Comparison of ENCODE assay signal across 31 cellular contexts in genomic region chr13:35856721-35857346, GRCh38.
A peak's percentile ranks its signal among the peaks of the same experiment; 100 is the strongest.
DNase-seq lines count a peak whose midpoint lies in the region; ATAC-seq and TF ChIP-seq lines count a peak whose summit lies in the region.
"Had no signal": no experiment of that assay in that cellular context is flagged by ENCODE, and none has a peak within 500 bp of the region (broad histone marks: within the 10 kb centered on the region; RNA-seq: fewer than 3 reads in every experiment).

No MANE protein-coding gene starts in this region.

- peaks cover 26% of the 10 kb centered on the region for H3K79me2 ChIP-seq in GM23338 (replicated peaks; ENCODE audit: insufficient read depth)

- peak overlapping the region; percentile 97 for H3K27ac Mint-ChIP-seq in GM23338
- H3K27ac Mint-ChIP-seq: activated B cell treated with CpG ODN at 0.5 μM for 24 hours; activated CD8-positive, alpha-beta memory T cell treated with anti-CD3 and anti-CD28 coated beads, Interleukin-2, amount 10 ng/mL, durations not matched to agents 7 days and 5 days; B cell; CD8-positive, alpha-beta T cell; immature natural killer cell; memory B cell had no signal

- no peaks in the 10 kb centered on the region for H3K27me3 ChIP-seq in GM23338 (ENCODE audit: insufficient read depth)
- peaks cover 3% of the 10 kb centered on the region for H3K27me3 ChIP-seq in suprapubic skin
- H3K27me3 ChIP-seq: adrenal gland, tibial nerve had no signal

- peak overlapping the region; percentile 24; the same call in 1 of the 2 replicates for H3K4me3 ChIP-seq in GM23338
- H3K4me3 ChIP-seq in suprapubic skin: no peak overlapping the region
- H3K4me3 ChIP-seq: adrenal gland, prostate gland had no signal

- H3K27ac ChIP-seq in GM23338 (ENCODE audit: low read depth): peak overlapping the region; percentile 99
- peak overlapping the region; percentile 77 for H3K27ac ChIP-seq in suprapubic skin
- H3K27ac ChIP-seq: KMS-11, neutrophil had no signal

- 0 out of 2 replicates have a peak, but pooled peaks cover 4% of the 10 kb centered on the region for H3K9me2 ChIP-seq in GM23338 (ENCODE audit: insufficient read depth)

- TF ChIP-seq POLR2A in suprapubic skin (IDR thresholded peaks at IDR 0.05): no peak

- H3K4me1 Mint-ChIP-seq in GM23338: peaks cover 72% of the 10 kb centered on the region
- H3K4me1 Mint-ChIP-seq: activated B cell treated with CpG ODN at 0.5 μM for 24 hours, B cell, immature natural killer cell, memory B cell had no signal

- peaks cover 19% of the 10 kb centered on the region for H3F3A ChIP-seq in GM23338 (replicated peaks; ENCODE audit: low read depth)

- no peak overlapping the region for H3K4me3 Mint-ChIP-seq in GM23338
- H3K4me3 Mint-ChIP-seq: activated B cell treated with CpG ODN at 0.5 μM for 24 hours; activated CD8-positive, alpha-beta memory T cell treated with anti-CD3 and anti-CD28 coated beads, Interleukin-2, amount 10 ng/mL, durations not matched to agents 7 days and 5 days; B cell; CD8-positive, alpha-beta T cell; immature natural killer cell; memory B cell had no signal

- H3K4me2 ChIP-seq in GM23338: peak overlapping the region; percentile 59
- H3K4me2 ChIP-seq: KMS-11 had no signal

- H4K20me1 ChIP-seq in GM23338 (replicated peaks; ENCODE audit: insufficient read depth): no peaks in the 10 kb centered on the region

- peak; percentile 28 for DNase-seq in GM23338 (ENCODE audit: low spot score)
- DNase-seq in astrocyte of the hippocampus (ENCODE audit: low read depth, low spot score): peak; percentile 29
- peak; percentile 26 to 57 for DNase-seq in lung microvascular endothelial cell (ENCODE audit: low read depth in 2 of 2)
- no peak for DNase-seq in suprapubic skin (ENCODE audit: low spot score in 2 of 2)
- no peak for DNase-seq in epidermal melanocyte (ENCODE audit: insufficient read length, low spot score)
- DNase-seq in stimulated activated CD4-positive, alpha-beta T cell treated with anti-CD3 and anti-CD28 coated beads, Interleukin-2, amount 100 ng/mL, for 48 hours: no peak
- DNase-seq in GOT3 (lab: John Stamatoyannopoulos, UW): no peak
- DNase-seq: activated B cell treated with CpG ODN at 0.5 μM for 24 hours; activated CD4-positive, alpha-beta T cell treated with anti-CD3 and anti-CD28 coated beads, Interleukin-2, amount 50 U/mL, for 1 hour; activated CD8-positive, alpha-beta memory T cell treated with anti-CD3 and anti-CD28 coated beads, Interleukin-2, amount 10 ng/mL, durations not matched to agents 7 days and 5 days; activated naive CD4-positive, alpha-beta T cell treated with Interleukin-2 at 50 U/mL for 16 hours; activated T-cell treated with anti-CD3 and anti-CD28 coated beads, Interleukin-2, amount 50 U/mL, for 48 hours; CD8-positive, alpha-beta T cell; DMS53; effector CD4-positive, alpha-beta T cell; immature natural killer cell; NCI-H2081; NCI-H345; SIG-M5; stimulated activated CD4-positive, alpha-beta T cell treated with anti-CD3 and anti-CD28 coated beads, Interleukin-15, amount 100 ng/mL, for 24 hours; stimulated activated naive CD8-positive, alpha-beta T cell treated with anti-CD3 and anti-CD28 coated beads, Interleukin-15, Interleukin-2, amounts not matched to agents 100 U/mL and 50 U/mL, for 24 hours; T1000 had no signal

- TF ChIP-seq CTCF in GM23338 (conservative IDR thresholded peaks at IDR 0.05; ENCODE audit: low read depth in 2 of 2): no peak
- no peak for TF ChIP-seq CTCF in suprapubic skin (IDR thresholded peaks at IDR 0.05)

- 45% methylated on average over 1 of the region's 1 CpG for WGBS in suprapubic skin

- TF ChIP-seq EP300 in suprapubic skin (IDR thresholded peaks at IDR 0.05): no peak

- peaks cover 22% of the 10 kb centered on the region for H3K36me3 Mint-ChIP-seq in GM23338 (ENCODE audit: low read depth)
- H3K36me3 Mint-ChIP-seq: activated CD8-positive, alpha-beta memory T cell treated with anti-CD3 and anti-CD28 coated beads, Interleukin-2, amount 10 ng/mL, durations not matched to agents 7 days and 5 days; CD8-positive, alpha-beta T cell; immature natural killer cell; memory B cell had no signal

- no peaks in the 10 kb centered on the region for H3K9me3 ChIP-seq in suprapubic skin
- H3K9me3 ChIP-seq: adrenal gland, neutrophil, prostate gland, tibial nerve had no signal

- no peak for ATAC-seq in GM23338
- ATAC-seq in GM21529 (IDR thresholded peaks at IDR 0.05; ENCODE audit: unreplicated experiment): no peak
- ATAC-seq: activated CD8-positive, alpha-beta memory T cell treated with anti-CD3 and anti-CD28 coated beads, Interleukin-2, amount 10 ng/mL, durations not matched to agents 7 days and 5 days; CD8-positive, alpha-beta T cell; sciatic nerve; stimulated activated naive CD8-positive, alpha-beta T cell treated with anti-CD3 and anti-CD28 coated beads, Interleukin-15, Interleukin-2, amounts not matched to agents 100 U/mL and 50 U/mL, for 24 hours had no signal

- no peaks in the 10 kb centered on the region for H3K36me3 ChIP-seq in GM23338 (ENCODE audit: insufficient read depth)
- no peaks in the 10 kb centered on the region for H3K36me3 ChIP-seq in suprapubic skin
- H3K36me3 ChIP-seq: adrenal gland, neutrophil, prostate gland, tibial nerve had no signal

- peaks cover under 1% of the 10 kb centered on the region for H3K27me3 Mint-ChIP-seq in GM23338 (ENCODE audit: insufficient read depth, low read depth, poor library complexity)
- H3K27me3 Mint-ChIP-seq: activated CD8-positive, alpha-beta memory T cell treated with anti-CD3 and anti-CD28 coated beads, Interleukin-2, amount 10 ng/mL, durations not matched to agents 7 days and 5 days had no signal

- no peak overlapping the region for H2AFZ ChIP-seq in GM23338

- no peaks in the 10 kb centered on the region for H3K9me3 Mint-ChIP-seq in GM23338
- H3K9me3 Mint-ChIP-seq: activated B cell treated with CpG ODN at 0.5 μM for 24 hours, memory B cell had no signal

- H3K4me1 ChIP-seq in GM23338 (ENCODE audit: insufficient read depth) (peaks cover 58% of the 10 kb centered on the region), suprapubic skin (peaks cover 30% of the 10 kb centered on the region)
- H3K4me1 ChIP-seq: prostate gland had no signal

TF ChIP-seq in GM23338, 12 proteins besides CTCF, POLR2A, EP300 and RAD21:
- no peak for TF ChIP-seq STAT1 (IDR thresholded peaks at IDR 0.05; ENCODE audit: unreplicated experiment)
- TF ChIP-seq EZH2 (IDR thresholded peaks at IDR 0.05; ENCODE audit: low read depth, unreplicated experiment): no peak
- TF ChIP-seq CREB1 (CRISPR knock-in tag; IDR thresholded peaks at IDR 0.05; ENCODE audit: low read depth): peak; percentile 50
- TF ChIP-seq ZNF331 (CRISPR knock-in tag; IDR thresholded peaks at IDR 0.05; ENCODE audit: low read depth): no peak
TF ChIP-seq in GM23338: peak in this region for 1.

Comparison
In these comparisons a context has a peak if more than half of its experiments do, and no peak if none do; other contexts are left out.
1. DNase-seq: peak in GM23338 (single experiment), astrocyte of the hippocampus (single experiment) and lung microvascular endothelial cell (2 of 2); none in suprapubic skin (0 of 2), epidermal melanocyte (single experiment), stimulated activated CD4-positive, alpha-beta T cell treated with anti-CD3 and anti-CD28 coated beads, Interleukin-2, amount 100 ng/mL, for 48 hours (0 of 2) and GOT3 (single experiment).